In the genomic region with DNA sequence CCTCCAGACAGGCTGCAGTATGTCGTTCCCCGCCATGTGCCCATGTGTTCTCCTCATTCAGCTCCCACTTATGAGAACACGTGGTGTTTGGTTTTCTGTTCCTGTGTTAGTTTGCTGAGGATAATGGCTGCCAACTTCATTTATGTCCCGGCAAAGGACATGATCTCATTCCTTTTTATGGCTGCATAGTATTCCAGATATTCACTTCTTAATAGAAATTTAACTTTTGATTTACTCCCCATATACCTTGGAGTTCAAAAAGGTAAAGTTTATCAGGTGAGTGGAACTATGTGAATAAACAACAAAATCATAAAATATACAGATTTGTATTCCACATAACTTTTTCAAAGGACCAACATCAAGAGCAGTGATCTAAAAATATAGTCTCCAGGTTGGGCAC, we compare ENCODE assay signal across 26 cellular contexts.
"Had no signal": no experiment of that assay in that cellular context is flagged by ENCODE, and none has a peak within 500 bp of the region (broad histone marks: within the 10 kb centered on the region; RNA-seq: fewer than 3 reads in every experiment).

No MANE protein-coding gene starts in this region.

- H3K27me3 ChIP-seq: stomach, suprapubic skin, testis, thyroid gland, tibial artery, tibial nerve, transverse colon, upper lobe of left lung, upper lobe of right lung, uterus, vagina had no signal

- H3K27ac ChIP-seq: stomach, suprapubic skin, testis, thoracic aorta, thyroid gland, tibial artery, tibial nerve, transverse colon, upper lobe of left lung, upper lobe of right lung, uterus, vagina had no signal

- ATAC-seq: stimulated activated effector memory CD8-positive, alpha-beta T cell treated with anti-CD3 and anti-CD28 coated beads, Interleukin-12 subunit alpha, Interleukin-12 subunit beta, amount 100 ng/mL, for 72 hours; stimulated activated memory B cell treated with anti-CD40 and anti-IgM and Interleukin-4, amounts not matched to agents 10 μg/mL and 1 μg/mL and 100 μg/mL, for 72 hours; stimulated activated naive B cell treated with anti-CD40 and anti-IgM and Interleukin-4, amounts not matched to agents 10 μg/mL and 1 μg/mL and 100 μg/mL, for 72 hours; stimulated activated naive CD8-positive, alpha-beta T cell treated with anti-CD3 and anti-CD28 coated beads, Interleukin-15, amount 100 ng/mL, for 72 hours; stimulated activated naive CD8-positive, alpha-beta T cell treated with anti-CD3 and anti-CD28 coated beads, Interleukin-15, Interleukin-2, amounts not matched to agents 100 U/mL and 50 U/mL, for 24 hours; upper lobe of right lung had no signal

- DNase-seq: stimulated activated CD4-positive, alpha-beta T cell treated with anti-CD3 and anti-CD28 coated beads, Interleukin-1b, Interleukin-23, amount 100 ng/mL, for 48 hours; stimulated activated CD4-positive, alpha-beta T cell treated with anti-CD3 and anti-CD28 coated beads, Interleukin-2, amount 100 ng/mL, for 24 hours; stimulated activated CD4-positive, alpha-beta T cell treated with anti-CD3 and anti-CD28 coated beads, Interleukin-2, amount 100 ng/mL, for 48 hours; stimulated activated CD4-positive, alpha-beta T cell treated with anti-CD3 and anti-CD28 coated beads, Interleukin-4, amount 100 ng/mL, for 24 hours; stimulated activated CD4-positive, alpha-beta T cell treated with anti-CD3 and anti-CD28 coated beads, Interleukin-4, amount 100 ng/mL, for 4 hours; stimulated activated CD8-positive, alpha-beta memory T cell treated with anti-CD3 and anti-CD28 coated beads, Interleukin-4, amount 100 ng/mL, for 48 hours; stimulated activated naive B cell treated with anti-CD40 and anti-IgM and Interleukin-4, amounts not matched to agents 10 μg/mL and 1 μg/mL and 100 μg/mL, for 72 hours; stimulated activated naive CD4-positive, alpha-beta T cell; stimulated activated naive CD4-positive, alpha-beta T cell treated with Interleukin-2 at 50 U/mL for 16 hours; stimulated activated naive CD8-positive, alpha-beta T cell treated with anti-CD3 and anti-CD28 coated beads, Interleukin-15, amount 100 ng/mL, for 72 hours; stimulated activated naive CD8-positive, alpha-beta T cell treated with anti-CD3 and anti-CD28 coated beads, Interleukin-15, Interleukin-2, amounts not matched to agents 100 U/mL and 50 U/mL, for 24 hours; stomach; substantia nigra; testis; thyroid gland; tibial artery; transverse colon; upper lobe of left lung; upper lobe of right lung; uterus had no signal

- H3K4me1 ChIP-seq: stomach, suprapubic skin, testis, thyroid gland, tibial artery, tibial nerve, transverse colon, upper lobe of left lung, upper lobe of right lung, uterus, vagina had no signal

- H3K4me3 ChIP-seq: stomach, suprapubic skin, testis, thoracic aorta, thyroid gland, tibial artery, tibial nerve, transverse colon, upper lobe of left lung, upper lobe of right lung, uterus, vagina had no signal

- H3K9me3 ChIP-seq: stomach, suprapubic skin, testis, thoracic aorta, thyroid gland, tibial artery, tibial nerve, transverse colon, upper lobe of left lung, upper lobe of right lung, uterus, vagina had no signal

- H3K36me3 ChIP-seq: stomach, suprapubic skin, thoracic aorta, thyroid gland, tibial artery, tibial nerve, transverse colon, upper lobe of left lung, upper lobe of right lung, uterus, vagina had no signal
